In genomic region chr2:42754021-42754775, GRCh38 we compare ENCODE assay signal across 8 cellular contexts. TPM values are rescaled to one million over a fixed set of nuclear protein-coding genes. Genes with fewer than 3 reads are reported as not detected.
DNase-seq lines count a peak whose midpoint lies in the region; ATAC-seq lines count a peak whose summit lies in the region.

No MANE protein-coding gene starts in this region.

- H3K27ac ChIP-seq in substantia nigra (ENCODE audit: low read depth, low read length, poor library complexity, severe bottlenecking), result peak overlapping the region; percentile 46

- intact Hi-C loops in Right ventricle myocardium superior (cut with DNase I) (no loop called here), cardiac septum (cut with DNase I) (no loop called here)

- peak; percentile 78 for ATAC-seq in Right ventricle myocardium superior (ENCODE audit: poor library complexity)
- ATAC-seq in HG03520 (IDR thresholded peaks at IDR 0.05; ENCODE audit: unreplicated experiment), result peak; percentile 70
- ATAC-seq in esophagus mucosa, result peak; percentile 10

- DNase-seq in Right ventricle myocardium superior (no peak), cardiac septum (ENCODE audit: low spot score) (no peak), substantia nigra (lab: John Stamatoyannopoulos, UW) (peak in 24 of 49 donors; percentile 18 to 75 (median 48)), NCI-H146 treated with DMSO at 0.1 percent for 48 hours (lab: John Stamatoyannopoulos, UW; ENCODE audit: unreplicated experiment) (no peak)
- no peak for DNase-seq in stimulated activated CD4-positive, alpha-beta T cell treated with anti-CD3 and anti-CD28 coated beads, Interleukin-2, amount 100 ng/mL, for 24 hours
- no peak for DNase-seq in stimulated activated naive CD4-positive, alpha-beta T cell treated with Interleukin-2 at 50 U/mL for 16 hours (lab: John Stamatoyannopoulos, UW)

RNA-seq across cellular contexts. Expression of gene OXER1, which starts 9.7 kb away (rescaled TPM):
- total RNA-seq in Right ventricle myocardium superior (0.40 TPM), cardiac septum (0.94 TPM), esophagus mucosa (0.40 TPM)

RNA-seq across cellular contexts. Expression of gene HAAO, which starts 38.2 kb away (rescaled TPM):
- total RNA-seq in Right ventricle myocardium superior (2.3 TPM), cardiac septum (2.5 TPM), esophagus mucosa (4.1 TPM)

Comparison
In these comparisons a context has a peak if more than half of its experiments do, and no peak if none do; other contexts are left out.
1. ATAC-seq: peak in every context shown above with its lines; median percentile 78 in Right ventricle myocardium superior; 70 in HG03520; 10 in esophagus mucosa.